Comparison of ENCODE assay signal across 9 cellular contexts in the genomic region with DNA sequence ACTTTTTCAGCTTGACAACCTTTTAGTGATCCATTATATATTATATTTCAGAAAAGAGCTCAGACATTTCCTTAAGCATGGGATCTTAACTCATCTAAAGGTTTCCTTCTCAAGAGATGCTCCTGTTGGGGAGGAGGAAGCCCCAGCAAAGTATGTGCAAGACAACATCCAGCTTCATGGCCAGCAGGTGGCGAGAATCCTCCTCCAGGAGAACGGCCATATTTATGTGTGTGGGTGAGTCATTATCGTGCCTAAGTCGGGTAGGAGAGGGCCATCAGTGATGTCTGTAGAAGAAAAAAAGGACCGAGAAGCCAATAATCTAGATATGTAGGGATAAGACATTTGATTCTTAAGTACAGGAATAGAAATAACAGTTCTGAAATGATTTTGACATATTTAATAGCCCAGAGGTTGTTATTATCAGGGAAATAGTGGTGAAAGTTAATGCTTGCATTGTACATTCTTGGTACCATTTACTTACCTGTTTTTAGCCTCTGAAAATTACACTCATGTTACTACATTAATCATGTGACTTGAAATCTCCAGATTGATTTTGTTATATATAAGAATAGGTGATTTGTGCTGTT. TPM values are rescaled to one million over a fixed set of nuclear protein-coding genes. Genes with fewer than 3 reads are reported as not detected.
DNase-seq lines count a peak whose midpoint lies in the region; ATAC-seq, FAIRE-seq and TF ChIP-seq lines count a peak whose summit lies in the region.
"Had no signal": no experiment of that assay in that cellular context is flagged by ENCODE, and none has a peak within 500 bp of the region (broad histone marks: within the 10 kb centered on the region; RNA-seq: fewer than 3 reads in every experiment).

No MANE protein-coding gene starts in this region.

- H3K9ac ChIP-seq in endodermal cell (ENCODE audit: extremely low read depth, low read length, poor library complexity, severe bottlenecking) (no peak overlapping the region), kidney (ENCODE audit: low read length in 2 of 2) (no peak overlapping the region)

- H3K4me1 Mint-ChIP-seq in endodermal cell (no peaks in the 10 kb centered on the region), type B pancreatic cell (ENCODE audit: unreplicated experiment) (no peaks in the 10 kb centered on the region)

- H3K4me3 ChIP-seq in endodermal cell (ENCODE audit: low read length) (no peak overlapping the region), kidney (ENCODE audit: low read length in 2 of 2) (no peak overlapping the region)

- H3K4me1 ChIP-seq in endodermal cell (ENCODE audit: control insufficient read depth, insufficient read depth, low read length) (no peaks in the 10 kb centered on the region), kidney (ENCODE audit: control insufficient read depth in 1 of 2, insufficient read depth in 1 of 2, low read depth in 1 of 2, low read length in 2 of 2) (no peaks in the 10 kb centered on the region)

- no peak overlapping the region for H3K27ac Mint-ChIP-seq in endodermal cell
- no peak overlapping the region for H3K27ac Mint-ChIP-seq in type B pancreatic cell

- H3K9me3 ChIP-seq in endodermal cell (ENCODE audit: control insufficient read depth, low read length) (no peaks in the 10 kb centered on the region), kidney (ENCODE audit: control insufficient read depth in 1 of 2, low read length in 2 of 2) (no peaks in the 10 kb centered on the region)

- H3K27me3 Mint-ChIP-seq in endodermal cell (ENCODE audit: insufficient read depth) (no peaks in the 10 kb centered on the region), type B pancreatic cell (no peaks in the 10 kb centered on the region)

- ATAC-seq in HG02884 (IDR thresholded peaks at IDR 0.05; ENCODE audit: unreplicated experiment): peak; percentile 68

- peaks cover 74% of the 10 kb centered on the region for H3K36me3 Mint-ChIP-seq in endodermal cell (ENCODE audit: low read depth)
- H3K36me3 Mint-ChIP-seq in type B pancreatic cell: peaks cover 61% of the 10 kb centered on the region

- H3K4me3 Mint-ChIP-seq in endodermal cell: no peak overlapping the region
- H3K4me3 Mint-ChIP-seq in type B pancreatic cell: no peak overlapping the region

- intact Hi-C loops in kidney (cut with DNase I): no loop called here

- peak; percentile 81 for TF ChIP-seq CTCF in endodermal cell (conservative IDR thresholded peaks at IDR 0.05)
- TF ChIP-seq CTCF in type B pancreatic cell (conservative IDR thresholded peaks at IDR 0.05): peak; percentile 73
- TF ChIP-seq CTCF in kidney (IDR thresholded peaks at IDR 0.05; ENCODE audit: borderline replicate concordance, extremely low read depth, insufficient read depth): no peak

- FAIRE-seq in kidney (lab: Jason Lieb, UNC): no peak

- H3K27me3 ChIP-seq in endodermal cell (ENCODE audit: control insufficient read depth, insufficient read depth, low read length, poor library complexity, severe bottlenecking): no peaks in the 10 kb centered on the region

- DNase-seq in NCI-H1092 treated with DMSO at 0.1 percent for 48 hours (lab: John Stamatoyannopoulos, UW) (peak; percentile 7), NCI-H1092 (lab: John Stamatoyannopoulos, UW) (no peak), SHP77 treated with DMSO at 0.1 percent for 48 hours (lab: John Stamatoyannopoulos, UW) (peak; percentile 43), endodermal cell (peak; percentile 83), type B pancreatic cell (ENCODE audit: extremely low spot score, unreplicated experiment) (no peak), kidney (no peak), DMS79 (lab: John Stamatoyannopoulos, UW) (no peak)

- WGBS in endodermal cell (ENCODE audit: insufficient coverage in 1 of 2, insufficient read length in 1 of 2), 2 experiments: 63 to 74% methylated on average over 4 to 5 of the region's 5 CpGs

- peaks cover 90% of the 10 kb centered on the region for H3K36me3 ChIP-seq in endodermal cell (ENCODE audit: control insufficient read depth, insufficient read depth, low read length)
- H3K36me3 ChIP-seq in kidney (ENCODE audit: control insufficient read depth in 1 of 2, insufficient read depth in 2 of 2, low read length in 2 of 2): peaks cover 57 to 80% of the 10 kb centered on the region in 2 donors

- H3K27ac ChIP-seq in endodermal cell (ENCODE audit: low read depth, low read length): no peak overlapping the region
- H3K27ac ChIP-seq in kidney (ENCODE audit: low read depth in 2 of 2, low read length in 2 of 2): no peak overlapping the region

- no peaks in the 10 kb centered on the region for H3K9me3 Mint-ChIP-seq in endodermal cell
- H3K9me3 Mint-ChIP-seq in type B pancreatic cell: no peaks in the 10 kb centered on the region

RNA-seq across cellular contexts. Expression of a gene that starts 28.2 kb away (rescaled TPM):
- total RNA-seq in endodermal cell (10 to 100 TPM; 40.6 to 47.0 TPM), type B pancreatic cell (ENCODE audit: low replicate concordance) (33.7 and 49.3 TPM in 2 replicates), kidney (75.8 TPM)
- polyA plus RNA-seq in endodermal cell (2013, experiment 1 of 2): 29.7 TPM
- 23.1 TPM for polyA plus RNA-seq in endodermal cell (2013, experiment 2 of 2)
- 19.6 TPM for polyA plus RNA-seq in kidney (ENCODE audit: insufficient read depth, low read depth, low replicate concordance)

RNA-seq across cellular contexts. Expression of a gene that starts 28.3 kb away (rescaled TPM):
- total RNA-seq in endodermal cell (1 to 10 TPM; 6.6 to 8.5 TPM), type B pancreatic cell (ENCODE audit: low replicate concordance) (7.3 and 10.7 TPM in 2 replicates), kidney (11.3 TPM)
- polyA plus RNA-seq in endodermal cell (2013, experiment 1 of 2): 13.6 TPM
- 14.4 TPM for polyA plus RNA-seq in endodermal cell (2013, experiment 2 of 2)
- 15.3 TPM for polyA plus RNA-seq in kidney (ENCODE audit: insufficient read depth, low read depth, low replicate concordance)

RNA-seq across cellular contexts. Expression of a gene that starts 46.2 kb away (rescaled TPM):
- total RNA-seq in endodermal cell (under 1 TPM; 0.80 to 0.88 TPM), type B pancreatic cell (ENCODE audit: low replicate concordance) (1.3 and 5.3 TPM in 2 replicates), kidney (3.6 TPM)
- 1.9 TPM for polyA plus RNA-seq in endodermal cell (2013, experiment 1 of 2)
- 1.3 TPM for polyA plus RNA-seq in endodermal cell (2013, experiment 2 of 2)
- 7.7 TPM for polyA plus RNA-seq in kidney (ENCODE audit: insufficient read depth, low read depth, low replicate concordance)
- total RNA-seq: activated CD8-positive, alpha-beta memory T cell treated with anti-CD3 and anti-CD28 coated beads for 36 hours had no signal

Comparison
In these comparisons a context has a peak if more than half of its experiments do, and no peak if none do; other contexts are left out.
1. DNase-seq: peak in NCI-H1092 treated with DMSO at 0.1 percent for 48 hours (single experiment), SHP77 treated with DMSO at 0.1 percent for 48 hours (single experiment) and endodermal cell (single experiment); none in NCI-H1092 (single experiment), type B pancreatic cell (single experiment), kidney (single experiment) and DMS79 (single experiment).